Comparison of ENCODE assay signal across 8 cellular contexts in the genomic region with DNA sequence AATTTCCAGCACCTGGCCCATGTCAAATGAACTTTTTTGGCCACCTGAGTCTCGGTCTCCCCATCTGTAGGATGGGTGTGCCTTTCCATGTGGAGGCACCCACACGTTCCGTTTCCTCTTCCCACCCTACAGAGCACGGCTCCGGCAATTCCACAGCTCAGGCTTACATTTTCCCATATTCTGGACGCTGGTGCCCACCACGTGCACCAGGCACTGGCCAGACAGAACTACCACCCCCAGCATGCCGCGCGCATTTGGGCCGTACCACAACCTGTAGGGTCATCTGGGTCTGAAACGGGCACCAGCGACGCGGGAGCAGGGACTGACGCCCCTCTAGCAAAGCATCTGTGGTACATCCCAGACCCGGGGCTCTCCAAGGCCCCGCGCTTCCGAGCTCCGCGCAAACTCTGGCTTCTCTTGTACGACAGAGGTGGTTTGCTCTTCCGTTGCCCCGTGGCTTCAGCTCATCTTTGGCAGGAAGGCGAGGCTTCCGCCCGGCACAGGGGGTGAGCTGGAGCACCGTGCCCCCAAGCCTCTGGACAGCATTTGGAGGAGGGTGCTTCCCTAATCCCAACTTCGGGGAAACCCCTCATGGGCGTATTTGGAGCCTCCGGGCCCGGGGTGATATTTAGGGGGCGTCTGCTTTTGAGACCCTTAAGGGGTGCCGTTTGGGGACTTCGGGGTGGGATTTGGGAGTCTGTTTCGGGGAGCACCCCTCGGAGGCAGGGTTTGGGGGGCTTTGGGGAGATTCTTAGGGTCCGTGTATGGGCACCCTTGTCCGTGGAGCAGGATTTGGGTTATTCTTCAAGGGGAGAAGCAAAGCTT. TPM values are rescaled to one million over a fixed set of nuclear protein-coding genes. Genes with fewer than 3 reads are reported as not detected.
DNase-seq lines count a peak whose midpoint lies in the region; ATAC-seq and TF ChIP-seq lines count a peak whose summit lies in the region.

No MANE protein-coding gene starts in this region.

- no peaks in the 10 kb centered on the region for H3F3A ChIP-seq in OCI-LY1 (ENCODE audit: insufficient read depth, low read length)

- H3K9me3 ChIP-seq in OCI-LY1 (ENCODE audit: low read length): no peaks in the 10 kb centered on the region

- H3K27ac ChIP-seq in OCI-LY1 (ENCODE audit: low read depth, low read length, poor library complexity, severe bottlenecking): peak overlapping the region; percentile 98
- peak overlapping the region; percentile 69 for H3K27ac ChIP-seq in epithelial cell of prostate

- H3K4me3 Mint-ChIP-seq in Calu3 (ENCODE audit: low read depth, unreplicated experiment): peak overlapping the region; percentile 89

- BruUV-seq in Calu3 (replicated peaks; lab: Mats Ljungman, UMichigan): no TSS peak

- no peaks in the 10 kb centered on the region for H4K20me1 ChIP-seq in OCI-LY1 (ENCODE audit: insufficient read depth, low read length)

- H3K4me3 ChIP-seq in OCI-LY1 (ENCODE audit: low read depth, low read length, poor library complexity, severe bottlenecking): peak overlapping the region; percentile 91

- DNase-seq in Calu3 (peak; percentile 88), HuH-7.5 (ENCODE audit: low spot score) (peak; percentile 84), epithelial cell of prostate (ENCODE audit: low read depth, low spot score) (peak; percentile 56), mucosa of gallbladder (ENCODE audit: low spot score) (peak; percentile 84)
- DNase-seq in activated CD8-positive, alpha-beta memory T cell treated with anti-CD3 and anti-CD28 coated beads, Interleukin-2, amount 50 U/mL, for 48 hours: peak; percentile 83
- DNase-seq in stimulated activated CD8-positive, alpha-beta memory T cell treated with anti-CD3 and anti-CD28 coated beads, Interleukin-4, amount 100 ng/mL, for 1 hour (ENCODE audit: low read depth in 2 of 2, low spot score in 1 of 2): peak; percentile 52 to 65

- peak overlapping the region; percentile 96 for H3K4me2 ChIP-seq in OCI-LY1 (ENCODE audit: low read length)

- no peaks in the 10 kb centered on the region for H3K9me2 ChIP-seq in OCI-LY1 (ENCODE audit: low read depth, low read length)

- CTCF ChIA-PET in Calu3 (lab: Charles Lee): interaction anchor here (0.6 to 1.5 kb wide), 4 partner anchors 121 to 332 kb away, joined by 3 to 5 read pairs (median 4); no protein-coding TSS in a partner anchor

- TF ChIP-seq CTCF in Calu3 (IDR thresholded peaks at IDR 0.05; ENCODE audit: unreplicated experiment): no peak
- TF ChIP-seq CTCF in OCI-LY1 (IDR thresholded peaks at IDR 0.05; ENCODE audit: low read length): no peak

- H3K27ac Mint-ChIP-seq in Calu3 (ENCODE audit: unreplicated experiment): peak overlapping the region; percentile 56

- H3K4me1 ChIP-seq in OCI-LY1 (ENCODE audit: insufficient read depth, low read length, severe bottlenecking): peaks cover 26% of the 10 kb centered on the region

- H3K36me3 ChIP-seq in OCI-LY1 (ENCODE audit: insufficient read depth, low read length): peaks cover 18% of the 10 kb centered on the region

- H2AFZ ChIP-seq in OCI-LY1 (ENCODE audit: low read length): no peak overlapping the region

- H3K79me2 ChIP-seq in OCI-LY1 (ENCODE audit: insufficient read depth, low read length): peaks cover 20% of the 10 kb centered on the region

- no peaks in the 10 kb centered on the region for H3K27me3 Mint-ChIP-seq in Calu3 (ENCODE audit: unreplicated experiment)

- H3K9me3 Mint-ChIP-seq in Calu3 (ENCODE audit: low read depth, unreplicated experiment): no peaks in the 10 kb centered on the region

- ATAC-seq in GM21423 (IDR thresholded peaks at IDR 0.05; ENCODE audit: unreplicated experiment): peak; percentile 49

- H3K4me1 Mint-ChIP-seq in Calu3 (ENCODE audit: low read depth, unreplicated experiment): peaks cover 5% of the 10 kb centered on the region

- H3K36me3 Mint-ChIP-seq in Calu3 (ENCODE audit: insufficient read depth, unreplicated experiment): peaks cover 47% of the 10 kb centered on the region

- intact Hi-C loops in Calu3 (cut with micrococcal nuclease; ENCODE audit: unreplicated experiment): loop anchor here (5.0 to 10.0 kb wide), 2 partner anchors 292 to 834 kb away; a partner anchor contains a TSS

- H3K27me3 ChIP-seq in OCI-LY1 (ENCODE audit: insufficient read depth, low read length): no peaks in the 10 kb centered on the region

- H3K9ac ChIP-seq in OCI-LY1 (ENCODE audit: low read length): peak overlapping the region; percentile 100

RNA-seq across cellular contexts. Expression of a gene that starts 3.0 kb away (rescaled TPM):
- total RNA-seq in Calu3 (2022) (234 and 240 TPM in 2 replicates), mucosa of gallbladder (252 TPM)

RNA-seq across cellular contexts. Expression of a gene that starts 27.8 kb away (rescaled TPM):
- total RNA-seq in Calu3 (2022) (148 and 154 TPM in 2 replicates), mucosa of gallbladder (80.9 TPM)

RNA-seq across cellular contexts. Expression of a gene that starts 42.2 kb away (rescaled TPM):
- total RNA-seq in Calu3 (2022): 72.0 and 84.2 TPM in 2 replicates
- total RNA-seq in mucosa of gallbladder: 59.0 TPM

RNA-seq across cellular contexts. Expression of a gene that starts 45.6 kb away (rescaled TPM):
- total RNA-seq in Calu3 (2022) (47.2 and 49.4 TPM in 2 replicates), mucosa of gallbladder (47.6 TPM)

RNA-seq across cellular contexts. Expression of a gene that starts 46.2 kb away (rescaled TPM):
- total RNA-seq in Calu3 (2022): 102 TPM in 2 replicates
- 77.4 TPM for total RNA-seq in mucosa of gallbladder

Comparison
In these comparisons a context has a peak if more than half of its experiments do, and no peak if none do; other contexts are left out.
1. Peak in every context shown above with its lines: DNase-seq, ATAC-seq, H3K4me3 ChIP-seq and H3K27ac ChIP-seq.